ENCODE assay signal across 8 cellular contexts in the genomic region with DNA sequence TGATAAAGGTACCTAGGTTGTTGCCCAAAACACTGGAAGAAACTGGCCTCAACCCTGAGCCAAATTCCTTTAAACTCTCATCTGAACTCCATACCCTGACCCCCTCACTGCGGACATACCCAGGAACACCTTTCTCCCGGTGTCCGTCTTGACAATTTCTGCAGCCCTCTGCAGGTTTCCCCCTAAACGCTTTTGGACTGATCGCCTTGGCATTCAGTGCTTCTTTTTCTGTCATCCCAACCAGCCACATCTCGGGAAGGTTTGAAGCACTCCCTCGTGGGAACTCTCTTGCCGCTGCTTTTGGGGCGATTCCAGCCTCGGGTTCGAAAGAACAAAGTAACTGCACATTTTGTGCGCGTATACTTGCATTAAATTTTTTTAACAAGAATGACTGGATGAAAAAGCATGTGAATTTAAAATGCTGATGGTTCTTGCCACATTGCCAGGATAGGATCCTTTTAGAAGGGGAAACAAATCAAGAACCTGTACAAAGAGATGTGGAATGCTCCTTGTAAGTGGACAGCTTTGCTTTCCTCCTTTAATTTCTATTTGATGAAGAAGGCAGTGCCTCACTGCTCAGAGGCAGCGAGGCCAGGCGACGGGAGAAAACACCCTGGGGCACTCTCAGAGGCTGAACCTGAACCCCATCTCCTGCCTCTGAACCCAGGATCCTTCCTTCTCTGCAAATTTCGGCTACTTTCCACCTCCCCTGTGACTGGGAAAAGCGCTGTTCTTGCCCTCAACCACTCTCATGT. TPM values are rescaled to one million over a fixed set of nuclear protein-coding genes. Genes with fewer than 3 reads are reported as not detected.
A peak's percentile ranks its signal among the peaks of the same experiment; 100 is the strongest.
DNase-seq lines count a peak whose midpoint lies in the region; ATAC-seq and TF ChIP-seq lines count a peak whose summit lies in the region.

No MANE protein-coding gene starts in this region.

- H3K79me2 ChIP-seq in H9 (ENCODE audit: insufficient read depth, low read length): peaks cover 2% of the 10 kb centered on the region; the same call in 1 of the 2 replicates

- no peak overlapping the region for H2BK20ac ChIP-seq in H9 (ENCODE audit: low read depth, low read length, poor library complexity, severe bottlenecking)

- no peaks in the 10 kb centered on the region for H3K27me3 Mint-ChIP-seq in CD8-positive, alpha-beta T cell (ENCODE audit: low read depth)
- no peaks in the 10 kb centered on the region for H3K27me3 Mint-ChIP-seq in H9 (ENCODE audit: low read depth)
- H3K27me3 Mint-ChIP-seq in nephron (ENCODE audit: low read depth): peaks cover 6% of the 10 kb centered on the region

- peak overlapping the region; percentile 94 for H3K27ac ChIP-seq in CD8-positive, alpha-beta T cell (ENCODE audit: low read depth, low read length)
- H3K27ac ChIP-seq in H9 (ENCODE audit: insufficient read length, low read depth, low read length) (no peak overlapping the region), epithelial cell of prostate (peak overlapping the region; percentile 93)

- H3K14ac ChIP-seq in H9 (ENCODE audit: insufficient read depth, low read length): peak overlapping the region; percentile 97; the same call in 1 of the 2 replicates

- peak overlapping the region; percentile 55 for H4K5ac ChIP-seq in H9 (ENCODE audit: insufficient read length, low read depth, low read length)

- H3K4me1 Mint-ChIP-seq in CD8-positive, alpha-beta T cell (ENCODE audit: low read depth): peaks cover 75% of the 10 kb centered on the region
- H3K4me1 Mint-ChIP-seq in H9: peaks cover 31 to 32% of the 10 kb centered on the region in 2 experiments
- peaks cover 30% of the 10 kb centered on the region for H3K4me1 Mint-ChIP-seq in nephron

- H3K4me2 ChIP-seq in H9 (ENCODE audit: insufficient read depth, insufficient read length, low read length): peak overlapping the region; percentile 64

- intact Hi-C loops in CD8-positive, alpha-beta T cell (cut with DNase I, micrococcal nuclease): loop anchor here (1.0 to 5.0 kb wide), 8 partner anchors 26 to 525 kb away; partner anchors contain the start of genes RAB14 (in 2 of the 2), CNTRL (in 1 of the 2), FBXW2 (in 1 of the 2) and MEGF9 (in 1 of the 2)

- no peak overlapping the region for H3K23ac ChIP-seq in H9 (ENCODE audit: insufficient read length, low read depth, low read length)

- H4K91ac ChIP-seq in H9 (ENCODE audit: insufficient read length, low read depth, low read length): no peak overlapping the region

- H3K36me3 ChIP-seq in CD8-positive, alpha-beta T cell (ENCODE audit: insufficient read depth, low read length): peaks cover 6% of the 10 kb centered on the region

- peaks cover 71% of the 10 kb centered on the region for H3K36me3 Mint-ChIP-seq in CD8-positive, alpha-beta T cell
- H3K36me3 Mint-ChIP-seq in H9 (ENCODE audit: insufficient read depth in 1 of 3, low read depth in 3 of 3) (peaks cover 0 to 50% (median 21%) of the 10 kb centered on the region in 3 experiments; a peak in 5 of 7 replicates), nephron (ENCODE audit: low read depth) (peaks cover 52% of the 10 kb centered on the region)

- H4K20me1 ChIP-seq in H9 (ENCODE audit: control insufficient read depth, insufficient read depth, insufficient read length): no peaks in the 10 kb centered on the region

- H3T11ph ChIP-seq in H9 (ENCODE audit: low read length): no peak overlapping the region

- H4K8ac ChIP-seq in H9 (replicated peaks; ENCODE audit: insufficient read length, low read depth, low read length): no peak overlapping the region

- H3K4me1 ChIP-seq in CD8-positive, alpha-beta T cell (ENCODE audit: insufficient read depth, low read length): peaks cover 57% of the 10 kb centered on the region
- H3K4me1 ChIP-seq in H9 (ENCODE audit: insufficient read depth, low read length): peaks cover 6% of the 10 kb centered on the region; the same call in 1 of the 2 replicates

- H3K9ac ChIP-seq in H9 (ENCODE audit: extremely low read depth, insufficient read length, low read length): peak overlapping the region; percentile 97

- peak overlapping the region; percentile 32 for H2AFZ ChIP-seq in H9 (ENCODE audit: low read length)

- no peak for DNase-seq in CD8-positive, alpha-beta T cell
- DNase-seq in H9 (no peak), RPMI7951 (ENCODE audit: low read depth) (peak; percentile 24), epithelial cell of prostate (ENCODE audit: low read depth, low spot score) (no peak), superior temporal gyrus (ENCODE audit: extremely low spot score) (no peak)

- peak overlapping the region; percentile 98 for H3K27ac Mint-ChIP-seq in CD8-positive, alpha-beta T cell
- H3K27ac Mint-ChIP-seq in H9: peak overlapping the region; percentile 92 to 98 (median 93)
- peak overlapping the region; percentile 92 to 97 (median 95) for H3K27ac Mint-ChIP-seq in nephron

- no peak overlapping the region for H2AK5ac ChIP-seq in H9 (ENCODE audit: insufficient read length, low read length)

- CTCF ChIA-PET in CD8-positive, alpha-beta T cell (lab: Charles Lee): interaction anchor here (1.0 to 1.3 kb wide), 3 partner anchors 11 to 75 kb away, joined by 3 read pairs; no protein-coding TSS in a partner anchor

- H3K4me3 Mint-ChIP-seq in CD8-positive, alpha-beta T cell: peak overlapping the region; percentile 94
- H3K4me3 Mint-ChIP-seq in H9 (peak overlapping the region; percentile 89 to 92), nephron (peak overlapping the region; percentile 92 to 99 (median 98))

- no peak overlapping the region for H2BK15ac ChIP-seq in H9 (ENCODE audit: low read depth, low read length)

- H3K4ac ChIP-seq in H9 (ENCODE audit: low read depth, low read length): no peak overlapping the region; the same call in 1 of the 2 replicates

- no peak overlapping the region for H2BK5ac ChIP-seq in H9 (ENCODE audit: insufficient read length, low read length)

- POLR2A ChIA-PET in CD8-positive, alpha-beta T cell (lab: Charles Lee): interaction anchor here (0.6 to 1.9 kb wide), 10 partner anchors 9 to 334 kb away, joined by 3 to 14 read pairs (median 4); partner anchors contain the start of genes FBXW2 and TRAF1

- H3K4me3 ChIP-seq in CD8-positive, alpha-beta T cell (ENCODE audit: low read depth, low read length): peak overlapping the region; percentile 92

- H3K79me1 ChIP-seq in H9 (ENCODE audit: insufficient read depth, low read depth, low read length, poor library complexity, severe bottlenecking): no peaks in the 10 kb centered on the region

- no peak overlapping the region for H2BK120ac ChIP-seq in H9 (ENCODE audit: low read depth, low read length, poor library complexity, severe bottlenecking)

- no peaks in the 10 kb centered on the region for H3K9me3 ChIP-seq in CD8-positive, alpha-beta T cell (ENCODE audit: low read length)
- H3K9me3 ChIP-seq in H9 (ENCODE audit: control insufficient read depth, low read depth, low read length): no peaks in the 10 kb centered on the region

- peak overlapping the region; percentile 97 for H3K18ac ChIP-seq in H9 (ENCODE audit: insufficient read length, low read depth, low read length)

- H3K56ac ChIP-seq in H9 (ENCODE audit: insufficient read length, low read depth, low read length): no peak overlapping the region

- no peak for ATAC-seq in CD8-positive, alpha-beta T cell
- ATAC-seq in GM18517 (IDR thresholded peaks at IDR 0.05; ENCODE audit: unreplicated experiment) (no peak), GM18520 (IDR thresholded peaks at IDR 0.05; ENCODE audit: unreplicated experiment) (no peak)

- H3K27me3 ChIP-seq in CD8-positive, alpha-beta T cell (ENCODE audit: insufficient read depth, low read length): no peaks in the 10 kb centered on the region
- no peaks in the 10 kb centered on the region for H3K27me3 ChIP-seq in H9 (ENCODE audit: insufficient read depth, low read length)

- no peak overlapping the region for H2BK12ac ChIP-seq in H9 (ENCODE audit: insufficient read length, low read depth, low read length)

- H3K23me2 ChIP-seq in H9 (ENCODE audit: insufficient read length, low read depth, low read length, poor library complexity, severe bottlenecking): peaks cover 12% of the 10 kb centered on the region

- no peak for TF ChIP-seq CTCF in CD8-positive, alpha-beta T cell (IDR thresholded peaks at IDR 0.05)
- TF ChIP-seq CTCF in H9 (conservative IDR thresholded peaks at IDR 0.05) (no peak), nephron (IDR thresholded peaks at IDR 0.05; ENCODE audit: unreplicated experiment in 3 of 3) (no peak)

- no peaks in the 10 kb centered on the region for H3K9me3 Mint-ChIP-seq in CD8-positive, alpha-beta T cell
- H3K9me3 Mint-ChIP-seq in H9 (peaks cover 2 to 14% of the 10 kb centered on the region in 2 experiments; a peak in 4 of 5 replicates), nephron (peaks cover 17% of the 10 kb centered on the region)

- no CpG with 5 or more reads among the region's 18 CpGs for WGBS in H9 (ENCODE audit: extremely low coverage, insufficient read length, low lambda C conversion rate)

RNA-seq across cellular contexts. Expression of gene PSMD5, which starts 0.6 kb away (rescaled TPM):
- total RNA-seq in CD8-positive, alpha-beta T cell: 10 to 100 TPM; 38.5 to 58.2 TPM
- total RNA-seq in H9 (2021): 64.9 and 68.9 TPM in 2 replicates
- total RNA-seq in RPMI7951 (2014; rRNA removed; shearing (Covaris generic)): 33.6 and 35.3 TPM in 2 replicates

RNA-seq across cellular contexts. Expression of gene PHF19, which starts 34.9 kb away (rescaled TPM):
- total RNA-seq in CD8-positive, alpha-beta T cell: 10 to 100 TPM; 47.3 to 48.5 TPM
- 66.7 and 66.8 TPM in 2 replicates for total RNA-seq in H9 (2021)
- 73.2 and 73.4 TPM in 2 replicates for total RNA-seq in RPMI7951 (2014; rRNA removed; shearing (Covaris generic))

RNA-seq across cellular contexts. Expression of gene FBXW2, which starts 48.9 kb away (rescaled TPM):
- total RNA-seq in CD8-positive, alpha-beta T cell: 10 to 100 TPM; 51.9 to 54.7 TPM
- 60.9 and 62.1 TPM in 2 replicates for total RNA-seq in H9 (2021)
- 11.5 and 23.1 TPM in 2 replicates for total RNA-seq in RPMI7951 (2014; rRNA removed; shearing (Covaris generic))
